ENCODE assay signal across 11 cellular contexts in the genomic region with DNA sequence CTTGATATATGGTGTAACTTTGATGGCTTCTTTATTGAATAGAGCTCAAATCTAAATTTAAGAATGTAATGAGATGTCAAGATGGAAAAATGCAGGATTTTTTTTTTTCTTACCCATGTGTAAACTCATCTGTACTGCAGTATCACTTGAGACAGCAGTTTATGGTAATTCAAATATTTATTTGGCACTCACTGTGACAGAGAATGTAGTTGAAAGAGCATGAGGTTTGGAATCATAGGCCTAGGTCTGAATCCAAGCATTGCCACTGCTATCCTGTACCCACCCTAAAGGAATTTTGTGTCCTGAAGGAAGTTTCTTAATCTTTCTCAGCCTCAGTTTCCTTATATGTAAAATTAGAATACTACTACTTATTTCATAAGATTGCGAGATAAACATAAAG. TPM values are rescaled to one million over a fixed set of nuclear protein-coding genes. Genes with fewer than 3 reads are reported as not detected.
DNase-seq lines count a peak whose midpoint lies in the region; ATAC-seq lines count a peak whose summit lies in the region.
"Had no signal": no experiment of that assay in that cellular context is flagged by ENCODE, and none has a peak within 500 bp of the region (broad histone marks: within the 10 kb centered on the region; RNA-seq: fewer than 3 reads in every experiment).

No MANE protein-coding gene starts in this region.

- H3K9me3 Mint-ChIP-seq in activated CD4-positive, alpha-beta T cell treated with anti-CD3 and anti-CD28 coated beads, Interleukin-2, amount 10 ng/mL, durations not matched to agents 7 days and 5 days: no peaks in the 10 kb centered on the region
- peaks cover 0 to 2% of the 10 kb centered on the region in 2 donors for H3K9me3 Mint-ChIP-seq in effector memory CD8-positive, alpha-beta T cell
- no peaks in the 10 kb centered on the region for H3K9me3 Mint-ChIP-seq in stimulated activated effector memory CD8-positive, alpha-beta T cell treated with anti-CD3 and anti-CD28 coated beads, Interleukin-12 subunit alpha, Interleukin-12 subunit beta, amount 100 ng/mL, for 72 hours

- H3K27me3 Mint-ChIP-seq in activated CD4-positive, alpha-beta T cell treated with anti-CD3 and anti-CD28 coated beads, Interleukin-2, amount 10 ng/mL, durations not matched to agents 7 days and 5 days: no peaks in the 10 kb centered on the region
- H3K27me3 Mint-ChIP-seq in effector memory CD8-positive, alpha-beta T cell: no peaks in the 10 kb centered on the region

- CTCF ChIA-PET in activated CD4-positive, alpha-beta T cell treated with anti-CD3 and anti-CD28 coated beads, Interleukin-2, amount 10 ng/mL, durations not matched to agents 7 days and 5 days (lab: Charles Lee): interaction anchor here (0.6 to 3.1 kb wide), 6 partner anchors 13 to 92 kb away, joined by 3 to 12 read pairs (median 3); partner anchors contain the start of gene METTL21A

- no peak for DNase-seq in activated CD4-positive, alpha-beta T cell treated with anti-CD3 and anti-CD28 coated beads, Interleukin-2, amount 10 ng/mL, durations not matched to agents 7 days and 5 days
- no peak for DNase-seq in activated CD4-positive, alpha-beta T cell treated with anti-CD3 and anti-CD28 coated beads, Interleukin-2, amount 50 U/mL, for 1 hour
- DNase-seq in NCI-H774 (lab: John Stamatoyannopoulos, UW) (peak; percentile 3), HPDE6-E6E7 (ENCODE audit: extremely low spot score) (no peak), SIG-M5 treated with dmso at 0.1 percent for 504 hours (lab: John Stamatoyannopoulos, UW; ENCODE audit: unreplicated experiment) (no peak)
- no peak for DNase-seq in effector memory CD8-positive, alpha-beta T cell
- no peak for DNase-seq in stimulated activated effector memory CD8-positive, alpha-beta T cell treated with anti-CD3 and anti-CD28 coated beads, Interleukin-12 subunit alpha, Interleukin-12 subunit beta, amount 100 ng/mL, for 72 hours (ENCODE audit: low spot score in 2 of 2)
- DNase-seq: BE2C; stimulated activated naive CD4-positive, alpha-beta T cell treated with Interleukin-2 at 50 U/mL for 16 hours had no signal

- POLR2A ChIA-PET in activated CD4-positive, alpha-beta T cell treated with anti-CD3 and anti-CD28 coated beads, Interleukin-2, amount 10 ng/mL, durations not matched to agents 7 days and 5 days (lab: Charles Lee): interaction anchor here (0.9 kb wide), 1 partner anchor 92 kb away, joined by 10 read pairs; the partner anchor contains the start of gene METTL21A

- ATAC-seq in effector memory CD8-positive, alpha-beta T cell (replicated peaks): no peak
- no peak for ATAC-seq in stimulated activated effector memory CD8-positive, alpha-beta T cell treated with anti-CD3 and anti-CD28 coated beads, Interleukin-12 subunit alpha, Interleukin-12 subunit beta, amount 100 ng/mL, for 72 hours
- ATAC-seq in GM19397 (IDR thresholded peaks at IDR 0.05; ENCODE audit: unreplicated experiment): no peak
- ATAC-seq: left lobe of liver had no signal

- H3K36me3 Mint-ChIP-seq in activated CD4-positive, alpha-beta T cell treated with anti-CD3 and anti-CD28 coated beads, Interleukin-2, amount 10 ng/mL, durations not matched to agents 7 days and 5 days (ENCODE audit: low read depth): peaks cover 43% of the 10 kb centered on the region
- peaks cover 54% of the 10 kb centered on the region for H3K36me3 Mint-ChIP-seq in effector memory CD8-positive, alpha-beta T cell (ENCODE audit: insufficient read depth)
- peaks cover 86% of the 10 kb centered on the region for H3K36me3 Mint-ChIP-seq in stimulated activated effector memory CD8-positive, alpha-beta T cell treated with anti-CD3 and anti-CD28 coated beads, Interleukin-12 subunit alpha, Interleukin-12 subunit beta, amount 100 ng/mL, for 72 hours

- peak overlapping the region; percentile 66 for H3K27ac Mint-ChIP-seq in activated CD4-positive, alpha-beta T cell treated with anti-CD3 and anti-CD28 coated beads, Interleukin-2, amount 10 ng/mL, durations not matched to agents 7 days and 5 days
- peak overlapping the region; percentile 98 to 100 for H3K27ac Mint-ChIP-seq in effector memory CD8-positive, alpha-beta T cell
- peak overlapping the region; percentile 68 for H3K27ac Mint-ChIP-seq in stimulated activated effector memory CD8-positive, alpha-beta T cell treated with anti-CD3 and anti-CD28 coated beads, Interleukin-12 subunit alpha, Interleukin-12 subunit beta, amount 100 ng/mL, for 72 hours

- peaks cover 50% of the 10 kb centered on the region for H3K4me1 Mint-ChIP-seq in activated CD4-positive, alpha-beta T cell treated with anti-CD3 and anti-CD28 coated beads, Interleukin-2, amount 10 ng/mL, durations not matched to agents 7 days and 5 days
- peaks cover 32 to 50% of the 10 kb centered on the region in 2 donors for H3K4me1 Mint-ChIP-seq in effector memory CD8-positive, alpha-beta T cell (ENCODE audit: low read depth in 2 of 2)
- H3K4me1 Mint-ChIP-seq in stimulated activated effector memory CD8-positive, alpha-beta T cell treated with anti-CD3 and anti-CD28 coated beads, Interleukin-12 subunit alpha, Interleukin-12 subunit beta, amount 100 ng/mL, for 72 hours: peaks cover 38% of the 10 kb centered on the region

- H3K4me3 Mint-ChIP-seq in activated CD4-positive, alpha-beta T cell treated with anti-CD3 and anti-CD28 coated beads, Interleukin-2, amount 10 ng/mL, durations not matched to agents 7 days and 5 days: peak overlapping the region; percentile 7
- H3K4me3 Mint-ChIP-seq in effector memory CD8-positive, alpha-beta T cell: peak overlapping the region; percentile 27 to 95
- H3K4me3 Mint-ChIP-seq in stimulated activated effector memory CD8-positive, alpha-beta T cell treated with anti-CD3 and anti-CD28 coated beads, Interleukin-12 subunit alpha, Interleukin-12 subunit beta, amount 100 ng/mL, for 72 hours: peak overlapping the region; percentile 94

RNA-seq across cellular contexts. Expression of gene CREB1, which starts 3.8 kb away (rescaled TPM):
- 100 to 1,000 TPM in 1 of 2 experiments, 10 to 100 TPM in 1; 92.5 to 118 TPM for total RNA-seq in activated CD4-positive, alpha-beta T cell treated with anti-CD3 and anti-CD28 coated beads, Interleukin-2, amount 10 ng/mL, durations not matched to agents 7 days and 5 days

Comparison
In these comparisons a context has a peak if more than half of its experiments do, and no peak if none do; other contexts are left out.
1. H3K4me3 Mint-ChIP-seq: peak in every context shown above with its lines; median percentile 94 in stimulated activated effector memory CD8-positive, alpha-beta T cell treated with anti-CD3 and anti-CD28 coated beads, Interleukin-12 subunit alpha, Interleukin-12 subunit beta, amount 100 ng/mL, for 72 hours; 61 in effector memory CD8-positive, alpha-beta T cell; 7 in activated CD4-positive, alpha-beta T cell treated with anti-CD3 and anti-CD28 coated beads, Interleukin-2, amount 10 ng/mL, durations not matched to agents 7 days and 5 days.